In genomic region chr12:11598900-11599299, GRCh38 we compare ENCODE assay signal across 2 cellular contexts.
TF ChIP-seq lines count a peak whose summit lies in the region.

No MANE protein-coding gene starts in this region.

TF ChIP-seq in IMR-90, 13 proteins besides CTCF, POLR2A, EP300 and RAD21:
- TF ChIP-seq CHD1 (IDR thresholded peaks at IDR 0.05; ENCODE audit: low read depth, low read length), result no peak
- no peak for TF ChIP-seq MAZ (IDR thresholded peaks at IDR 0.05; ENCODE audit: borderline replicate concordance, low read depth, low read length)
- peak; percentile 56 for TF ChIP-seq CEBPB (IDR thresholded peaks at IDR 0.05; ENCODE audit: low read depth, low read length)
- no peak for TF ChIP-seq RCOR1 (IDR thresholded peaks at IDR 0.05; ENCODE audit: insufficient replicate concordance, low read length)
- TF ChIP-seq USF2 (IDR thresholded peaks at IDR 0.05; ENCODE audit: low read depth, low read length), result no peak
- no peak for TF ChIP-seq SMC3 (IDR thresholded peaks at IDR 0.05; ENCODE audit: low read depth, low read length)
- TF ChIP-seq MAFK (IDR thresholded peaks at IDR 0.05; ENCODE audit: low read depth, low read length), result no peak
TF ChIP-seq in IMR-90: peak in this region for 1.

TF ChIP-seq in HepG2, 621 proteins besides CTCF, POLR2A, EP300 and RAD21:
- TF ChIP-seq SP1 (IDR thresholded peaks at IDR 0.05) (no peak), SP1 (CRISPR knock-in tag; IDR thresholded peaks at IDR 0.05) (no peak), ZBTB7B (CRISPR knock-in tag; IDR thresholded peaks at IDR 0.05) (no peak), CEBPB (IDR thresholded peaks at IDR 0.05; ENCODE audit: borderline replicate concordance, low read depth, low read length) (peak; percentile 48; the same call in 1 of the 2 replicates), RARA (CRISPR knock-in tag; IDR thresholded peaks at IDR 0.05) (no peak), ZNF562 (CRISPR knock-in tag; IDR thresholded peaks at IDR 0.05; ENCODE audit: borderline replicate concordance) (no peak)
